ENCODE assay signal across 9 cellular contexts in genomic region chr7:90595341-90595800, GRCh38. TPM values are rescaled to one million over a fixed set of nuclear protein-coding genes. Genes with fewer than 3 reads are reported as not detected.
A peak's percentile ranks its signal among the peaks of the same experiment; 100 is the strongest.
DNase-seq lines count a peak whose midpoint lies in the region; ATAC-seq and TF ChIP-seq lines count a peak whose summit lies in the region.
"Had no signal": no experiment of that assay in that cellular context is flagged by ENCODE, and none has a peak within 500 bp of the region (broad histone marks: within the 10 kb centered on the region; RNA-seq: fewer than 3 reads in every experiment).

No MANE protein-coding gene starts in this region.

- POLR2A ChIA-PET in IMR-90 (lab: Charles Lee; ENCODE audit: unreplicated experiment), result no interaction called here

- peaks cover 6 to 18% of the 10 kb centered on the region in 2 experiments; a peak in 3 of 4 replicates for H3K79me1 ChIP-seq in IMR-90 (ENCODE audit: low read depth in 1 of 2, low read length in 2 of 2)

- peak overlapping the region; percentile 79 for H2BK120ac ChIP-seq in IMR-90 (ENCODE audit: low read depth, low read length)

- H3K27me3 ChIP-seq in IMR-90 (ENCODE audit: control insufficient read depth, insufficient read depth, low read length) (no peaks in the 10 kb centered on the region), colonic mucosa (no peaks in the 10 kb centered on the region)

- BruUV-seq in IMR-90 (replicated peaks; lab: Mats Ljungman, UMichigan), result no TSS peak

- H2AFZ ChIP-seq in IMR-90 (replicated peaks; ENCODE audit: low read length, poor library complexity), result peak overlapping the region; percentile 87

- peak overlapping the region; percentile 34; the same call in 1 of the 2 replicates for H3K14ac ChIP-seq in IMR-90 (replicated peaks; ENCODE audit: low read depth, low read length)

- TF ChIP-seq CTCF in IMR-90 (conservative IDR thresholded peaks at IDR 0.05; ENCODE audit: low read depth, low read length), result no peak
- TF ChIP-seq CTCF in colonic mucosa (IDR thresholded peaks at IDR 0.05), result no peak

- peak overlapping the region; percentile 61 for H3K4ac ChIP-seq in IMR-90 (ENCODE audit: low read depth, low read length)

- CTCF ChIA-PET in IMR-90 (lab: Yijun Ruan, JAX), result interaction anchor here (0.7 to 1.5 kb wide), 3 partner anchors 12 to 36 kb away, joined by 3 to 4 read pairs (median 3); no protein-coding TSS in a partner anchor

- no peaks in the 10 kb centered on the region for H4K20me1 ChIP-seq in IMR-90 (ENCODE audit: insufficient read depth, low read length)

- H3K27ac Mint-ChIP-seq in natural killer cell treated with Interleukin-12 subunit alpha and Interleukin-12 subunit beta and Interleukin-15 and Interleukin-18, amount 100 ng/mL, for 72 hours, result no peak overlapping the region

- peak overlapping the region; percentile 71 for H2AK9ac ChIP-seq in IMR-90 (replicated peaks; ENCODE audit: low read depth, low read length, poor library complexity)

- peak; percentile 10 for ATAC-seq in IMR-90 (ENCODE audit: low read depth)
- no peak for ATAC-seq in natural killer cell treated with Interleukin-12 subunit alpha and Interleukin-12 subunit beta and Interleukin-15 and Interleukin-18, amount 100 ng/mL, for 72 hours

- H3K4me1 ChIP-seq in IMR-90 (ENCODE audit: control insufficient read depth, insufficient read depth, low read length), result peaks cover 2% of the 10 kb centered on the region; the same call in 1 of the 2 replicates
- no peaks in the 10 kb centered on the region for H3K4me1 ChIP-seq in colonic mucosa

- WGBS in IMR-90 (ENCODE audit: extremely low coverage in 2 of 2, insufficient read length in 1 of 2), 2 experiments, result 8% methylated on average over 2 of the region's 10 CpGs; no CpG with 5 or more reads in 1 of the 2 experiments

- no peaks in the 10 kb centered on the region for H3K36me3 Mint-ChIP-seq in natural killer cell treated with Interleukin-12 subunit alpha and Interleukin-12 subunit beta and Interleukin-15 and Interleukin-18, amount 100 ng/mL, for 72 hours

- peak overlapping the region; percentile 41 for H3K23ac ChIP-seq in IMR-90 (ENCODE audit: low read depth, low read length)

- H3K9ac ChIP-seq in IMR-90 (ENCODE audit: low read depth, low read length) (peak overlapping the region; percentile 81), colonic mucosa (ENCODE audit: low read depth in 2 of 2, low read length in 2 of 2) (no peak overlapping the region)

- H3K4me1 Mint-ChIP-seq in natural killer cell treated with Interleukin-12 subunit alpha and Interleukin-12 subunit beta and Interleukin-15 and Interleukin-18, amount 100 ng/mL, for 72 hours (ENCODE audit: low read depth in 2 of 2), result peaks cover 0 to 2% of the 10 kb centered on the region in 2 donors

- H3K36me3 ChIP-seq in IMR-90 (ENCODE audit: control insufficient read depth, insufficient read depth, low read length) (no peaks in the 10 kb centered on the region), colonic mucosa (no peaks in the 10 kb centered on the region)

- H3K4me2 ChIP-seq in IMR-90 (ENCODE audit: low read depth, low read length), result peak overlapping the region; percentile 79

- TF ChIP-seq RAD21 in IMR-90 (IDR thresholded peaks at IDR 0.05; ENCODE audit: low read length), result no peak

- H4K5ac ChIP-seq in IMR-90 (ENCODE audit: low read depth, low read length), result peak overlapping the region; percentile 43; the same call in 1 of the 2 replicates

- H3K27ac ChIP-seq in IMR-90 (ENCODE audit: insufficient read depth, low read length) (peak overlapping the region; percentile 81), colonic mucosa (no peak overlapping the region)

- 0 out of 3 replicates have a peak overlapping the region, but pooled peaks have one; percentile 2 for H2BK15ac ChIP-seq in IMR-90 (ENCODE audit: low read depth, low read length)

- peak overlapping the region; percentile 56; the same call in 1 of the 2 replicates for H3K56ac ChIP-seq in IMR-90 (ENCODE audit: extremely low read depth, insufficient read depth, low read length)

- H2AK5ac ChIP-seq in IMR-90 (ENCODE audit: low read depth, low read length), result no peak overlapping the region; the same call in 1 of the 2 replicates

- H4K91ac ChIP-seq in IMR-90 (ENCODE audit: insufficient read depth, low read depth, low read length), result peak overlapping the region; percentile 13; the same call in 1 of the 2 replicates

- H3K9me3 ChIP-seq in IMR-90 (ENCODE audit: control insufficient read depth, insufficient read depth, low read length) (no peaks in the 10 kb centered on the region), colonic mucosa (no peaks in the 10 kb centered on the region)

- peak overlapping the region; percentile 12 for H2BK5ac ChIP-seq in IMR-90 (ENCODE audit: low read depth, low read length, poor library complexity, severe bottlenecking)

- H3K4me3 ChIP-seq in IMR-90 (ENCODE audit: insufficient read depth, low read depth, low read length) (peak overlapping the region; percentile 97), colonic mucosa (peak overlapping the region; percentile 59)

- DNase-seq in NCI-H2171 treated with DMSO at 0.1 percent for 48 hours (lab: John Stamatoyannopoulos, UW) (peak; percentile 69), NCI-H2171 (lab: John Stamatoyannopoulos, UW) (no peak), IMR-90 (peak; percentile 15), colonic mucosa (peak; percentile 19), HK-2 (ENCODE audit: unreplicated experiment) (no peak), ACHN (no peak)
- DNase-seq in natural killer cell treated with Interleukin-12 subunit alpha and Interleukin-12 subunit beta and Interleukin-15 and Interleukin-18, amount 100 ng/mL, for 72 hours (ENCODE audit: low spot score), result no peak
- DNase-seq in activated naive CD4-positive, alpha-beta T cell treated with anti-CD3 and anti-CD28 coated beads, Interleukin-2, amount 50 U/mL, for 16 hours, result no peak
- DNase-seq: DND-41 had no signal

- peaks cover 32 to 33% of the 10 kb centered on the region in 2 donors for H3K27me3 Mint-ChIP-seq in natural killer cell treated with Interleukin-12 subunit alpha and Interleukin-12 subunit beta and Interleukin-15 and Interleukin-18, amount 100 ng/mL, for 72 hours

- H3K9me1 ChIP-seq in IMR-90 (ENCODE audit: insufficient read depth, low read length), result no peaks in the 10 kb centered on the region

- H3K4me3 Mint-ChIP-seq in natural killer cell treated with Interleukin-12 subunit alpha and Interleukin-12 subunit beta and Interleukin-15 and Interleukin-18, amount 100 ng/mL, for 72 hours, result peak overlapping the region; percentile 22

- in situ Hi-C loops in IMR-90 (cut with MboI; ENCODE audit: low sequenced_read_pairs) (no loop called here), ACHN (cut with HindIII; ENCODE audit: low pct_ligation_motif_present, low pct_unique_long_range_greater_than_20kb, low sequenced_read_pairs) (loop anchor here (25.0 kb wide), 1 partner anchor 442 kb away; no protein-coding TSS in a partner anchor)

- intact Hi-C loops in IMR-90 (cut with micrococcal nuclease) (loop anchor here (5.0 to 10.0 kb wide), 3 partner anchors 112 to 359 kb away; no protein-coding TSS in a partner anchor), colonic mucosa (cut with DNase I) (no loop called here)

- peak overlapping the region; percentile 44 for H3K18ac ChIP-seq in IMR-90 (ENCODE audit: low read depth, low read length)

- TF ChIP-seq POLR2A in IMR-90 (IDR thresholded peaks at IDR 0.05; ENCODE audit: low read depth, low read length), result no peak

- H2BK20ac ChIP-seq in IMR-90 (ENCODE audit: low read depth, low read length), result peak overlapping the region; percentile 4; the same call in 1 of the 2 replicates

- peak overlapping the region in 1 of 2 experiments; percentile 46; a peak in 1 of 4 replicates for H4K8ac ChIP-seq in IMR-90 (ENCODE audit: low read depth in 2 of 2, low read length in 2 of 2)

- dilution Hi-C loops in IMR-90 (cut with HindIII; ENCODE audit: low sequenced_read_pairs, unreplicated experiment), result no loop called here

- no peaks in the 10 kb centered on the region for H3K9me3 Mint-ChIP-seq in natural killer cell treated with Interleukin-12 subunit alpha and Interleukin-12 subunit beta and Interleukin-15 and Interleukin-18, amount 100 ng/mL, for 72 hours

TF ChIP-seq in IMR-90, 13 proteins besides CTCF, POLR2A, EP300 and RAD21 (continues in another document):
- TF ChIP-seq RFX5 (IDR thresholded peaks at IDR 0.05; ENCODE audit: low read depth, low read length), result no peak
- no peak for TF ChIP-seq MAFK (IDR thresholded peaks at IDR 0.05; ENCODE audit: low read depth, low read length)
- no peak for TF ChIP-seq SMC3 (IDR thresholded peaks at IDR 0.05; ENCODE audit: low read depth, low read length)
- TF ChIP-seq MXI1 (IDR thresholded peaks at IDR 0.05; ENCODE audit: borderline replicate concordance, low read depth, low read length), result no peak
- TF ChIP-seq NFE2L2 (IDR thresholded peaks at IDR 0.05; ENCODE audit: low read depth, low read length), result no peak
- no peak for TF ChIP-seq CHD1 (IDR thresholded peaks at IDR 0.05; ENCODE audit: low read depth, low read length)
- TF ChIP-seq ELK1 (IDR thresholded peaks at IDR 0.05; ENCODE audit: borderline replicate concordance, low read depth, low read length), result no peak
- TF ChIP-seq CEBPB (IDR thresholded peaks at IDR 0.05; ENCODE audit: low read depth, low read length), result no peak
- no peak for TF ChIP-seq RCOR1 (IDR thresholded peaks at IDR 0.05; ENCODE audit: insufficient replicate concordance, low read length)
- no peak for TF ChIP-seq USF2 (IDR thresholded peaks at IDR 0.05; ENCODE audit: low read depth, low read length)

RNA-seq across cellular contexts. Expression of gene CDK14, which starts 0.8 kb away (rescaled TPM):
- total RNA-seq in IMR-90 (2012; rRNA removed), result 28.1 and 29.6 TPM in 2 replicates
- polyA plus RNA-seq in IMR-90 (2012; rRNA removed), result 6.9 and 10.1 TPM in 2 replicates
- polyA plus RNA-seq in IMR-90 (2012; cell fraction: cytosol; rRNA removed), result 2.2 and 3.0 TPM in 2 replicates
- 1.0 and 9.0 TPM in 2 replicates for polyA plus RNA-seq in IMR-90 (2012; cell fraction: nucleus; rRNA removed; ENCODE audit: low replicate concordance)
- total RNA-seq in colonic mucosa, result 1 to 10 TPM; 1.9 to 4.9 TPM
- total RNA-seq in natural killer cell treated with Interleukin-12 subunit alpha and Interleukin-12 subunit beta and Interleukin-15 and Interleukin-18, amount 100 ng/mL, for 72 hours, result 1 to 10 TPM in 1 of 2 donors, under 1 TPM in 1; 0.76 to 2.8 TPM

Comparison
In these comparisons a context has a peak if more than half of its experiments do, and no peak if none do; other contexts are left out.
1. DNase-seq: peak in NCI-H2171 treated with DMSO at 0.1 percent for 48 hours (single experiment), IMR-90 (single experiment) and colonic mucosa (single experiment); none in NCI-H2171 (single experiment), natural killer cell treated with Interleukin-12 subunit alpha and Interleukin-12 subunit beta and Interleukin-15 and Interleukin-18, amount 100 ng/mL, for 72 hours (single experiment), HK-2 (single experiment), ACHN (single experiment) and activated naive CD4-positive, alpha-beta T cell treated with anti-CD3 and anti-CD28 coated beads, Interleukin-2, amount 50 U/mL, for 16 hours (single experiment).